Comparison of ENCODE assay signal across 12 cellular contexts in genomic region chr13:21014139-21014665, GRCh38. TPM values are rescaled to one million over a fixed set of nuclear protein-coding genes. Genes with fewer than 3 reads are reported as not detected.
DNase-seq lines count a peak whose midpoint lies in the region; ATAC-seq, FAIRE-seq and TF ChIP-seq lines count a peak whose summit lies in the region.
"Had no signal": no experiment of that assay in that cellular context is flagged by ENCODE, and none has a peak within 500 bp of the region (broad histone marks: within the 10 kb centered on the region; RNA-seq: fewer than 3 reads in every experiment).

No MANE protein-coding gene starts in this region.

- no peaks in the 10 kb centered on the region for H3K27me3 ChIP-seq in pancreas
- H3K27me3 ChIP-seq: BE2C had no signal

- no peak for TF ChIP-seq CTCF in 22Rv1 (IDR thresholded peaks at IDR 0.05)
- TF ChIP-seq CTCF in pancreas (IDR thresholded peaks at IDR 0.05) = no peak

- peak in 3 of 4 donors; percentile 10 to 18 (median 12) for ATAC-seq in pancreas

- no peak overlapping the region for H3K4me3 ChIP-seq in pancreas
- H3K4me3 ChIP-seq: SK-N-MC had no signal

- H3K27ac ChIP-seq in 22Rv1 = peak overlapping the region; percentile 77
- peak overlapping the region in 3 of 4 donors; percentile 1 to 26 (median 3) for H3K27ac ChIP-seq in pancreas
- H3K27ac ChIP-seq: SK-N-MC had no signal

- intact Hi-C loops in pancreas (cut with DNase I) = no loop called here

- no peak for FAIRE-seq in pancreas (lab: Jason Lieb, UNC)
- FAIRE-seq: urothelium cell line had no signal

- no peaks in the 10 kb centered on the region for H3K9me3 ChIP-seq in pancreas
- H3K9me3 ChIP-seq: BE2C had no signal

- H3K36me3 ChIP-seq in pancreas = no peaks in the 10 kb centered on the region
- H3K36me3 ChIP-seq: BE2C had no signal

- peaks cover 11 to 28% (median 26%) of the 10 kb centered on the region in 3 donors for H3K4me1 ChIP-seq in pancreas
- H3K4me1 ChIP-seq: BE2C had no signal

- DNase-seq in LHCN-M2 (ENCODE audit: low read depth) = peak; percentile 33
- peak; percentile 56 for DNase-seq in glomerular visceral epithelial cell (ENCODE audit: extremely low spot score)
- DNase-seq in pancreas = peak in 1 of 6 donors; percentile 32
- DNase-seq in activated CD4-positive, alpha-beta T cell treated with anti-CD3 and anti-CD28 coated beads, Interleukin-2, amount 50 U/mL, for 4 hours = no peak
- DNase-seq in NCI-H226 = no peak
- no peak for DNase-seq in stimulated activated CD8-positive, alpha-beta memory T cell treated with anti-CD3 and anti-CD28 coated beads, Interleukin-4, amount 100 ng/mL, for 48 hours
- DNase-seq in T-helper 2 cell = no peak
- DNase-seq: BE2C, NCI-H1694 treated with DMSO at 0.1 percent for 48 hours had no signal

- 53% methylated on average over 8 of the region's 8 CpGs for WGBS in pancreas, 2 donors

RNA-seq across cellular contexts. Expression of gene LATS2, which starts 47.2 kb away (rescaled TPM):
- total RNA-seq in LHCN-M2 (2014; rRNA removed) (14.6 and 18.8 TPM in 2 replicates), pancreas (10 to 100 TPM in 2 of 6 donors, 1 to 10 TPM in 4; 6.0 to 12.5 (median 8.3) TPM)
- polyA plus RNA-seq in LHCN-M2 (2012) = 17.6 TPM
- polyA plus RNA-seq in pancreas = 1 to 10 TPM; 3.8 to 6.7 TPM

Comparison
In these comparisons a context has a peak if more than half of its experiments do, and no peak if none do; other contexts are left out.
1. DNase-seq: peak in LHCN-M2 (single experiment) and glomerular visceral epithelial cell (single experiment); none in activated CD4-positive, alpha-beta T cell treated with anti-CD3 and anti-CD28 coated beads, Interleukin-2, amount 50 U/mL, for 4 hours (0 of 2), NCI-H226 (single experiment), stimulated activated CD8-positive, alpha-beta memory T cell treated with anti-CD3 and anti-CD28 coated beads, Interleukin-4, amount 100 ng/mL, for 48 hours (single experiment) and T-helper 2 cell (0 of 5).